In the genomic region with DNA sequence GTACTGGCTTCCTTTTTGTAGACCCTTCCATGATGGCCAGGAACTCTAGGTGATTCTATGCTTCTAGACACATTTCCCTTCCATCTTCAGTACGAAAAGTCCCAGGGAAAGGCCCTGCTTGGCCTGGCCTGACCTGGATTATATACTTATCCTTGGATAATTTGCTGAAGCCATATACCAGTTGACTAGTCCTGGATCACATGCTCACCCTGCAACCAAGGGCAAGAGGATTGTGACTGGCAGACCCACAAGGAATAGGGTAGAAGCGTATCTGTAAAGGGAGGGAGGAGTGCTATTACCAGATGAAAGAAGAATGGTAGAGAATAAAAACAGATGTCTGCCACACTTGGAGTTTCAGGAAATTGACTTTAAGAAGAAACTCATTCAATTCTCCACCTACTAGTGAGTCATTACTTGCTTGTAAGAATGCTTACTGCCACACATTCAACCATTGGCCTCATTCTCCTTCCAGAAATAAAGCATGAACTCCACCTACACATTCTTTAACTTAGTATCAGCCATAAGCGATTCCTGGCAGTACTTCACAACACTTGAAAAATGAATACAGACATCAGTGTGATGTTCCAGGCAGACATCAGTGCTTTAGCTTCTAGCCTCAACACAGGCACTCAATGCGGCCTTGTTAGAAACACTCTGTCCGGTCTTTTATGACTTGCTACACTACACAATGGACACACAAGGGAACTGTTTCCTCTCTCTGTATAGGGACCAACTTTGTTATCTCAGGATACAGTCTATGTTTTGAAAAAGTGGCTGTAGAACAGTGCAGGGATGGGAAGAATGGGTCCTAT, we compare ENCODE assay signal across 12 cellular contexts.
DNase-seq lines count a peak whose midpoint lies in the region; ATAC-seq and TF ChIP-seq lines count a peak whose summit lies in the region.
"Had no signal": no experiment of that assay in that cellular context is flagged by ENCODE, and none has a peak within 500 bp of the region (broad histone marks: within the 10 kb centered on the region; RNA-seq: fewer than 3 reads in every experiment).

No MANE protein-coding gene starts in this region.

- H3K36me3 ChIP-seq in esophagus squamous epithelium (peaks cover 0 to 18% (median 0%) of the 10 kb centered on the region in 3 donors), upper lobe of left lung (no peaks in the 10 kb centered on the region)

- no peaks in the 10 kb centered on the region for H3K36me3 Mint-ChIP-seq in neural crest cell (ENCODE audit: low read depth)

- no peaks in the 10 kb centered on the region for H3K27me3 ChIP-seq in esophagus squamous epithelium
- no peaks in the 10 kb centered on the region for H3K27me3 ChIP-seq in upper lobe of left lung

- H3K4me1 Mint-ChIP-seq in neural crest cell, result peaks cover 61% of the 10 kb centered on the region

- ATAC-seq in GM18858 (IDR thresholded peaks at IDR 0.05; ENCODE audit: unreplicated experiment), result no peak
- ATAC-seq in upper lobe of left lung (ENCODE audit: low FRiP score in 2 of 2), result no peak
- ATAC-seq in GM21447 (IDR thresholded peaks at IDR 0.05; ENCODE audit: unreplicated experiment), result no peak

- TF ChIP-seq CTCF in esophagus squamous epithelium (IDR thresholded peaks at IDR 0.05), result no peak
- no peak for TF ChIP-seq CTCF in neural crest cell (conservative IDR thresholded peaks at IDR 0.05)
- TF ChIP-seq CTCF in upper lobe of left lung (IDR thresholded peaks at IDR 0.05), result no peak

- H3K9me3 ChIP-seq in esophagus squamous epithelium, result no peaks in the 10 kb centered on the region
- H3K9me3 ChIP-seq in upper lobe of left lung, result no peaks in the 10 kb centered on the region

- peak; percentile 69 for DNase-seq in ELR (ENCODE audit: low read depth)
- peak; percentile 85 for DNase-seq in RPMI7951 (ENCODE audit: low read depth)
- DNase-seq in esophagus squamous epithelium (lab: John Stamatoyannopoulos, UW), result no peak
- no peak for DNase-seq in neural crest cell (ENCODE audit: low read depth, low spot score)
- DNase-seq in upper lobe of left lung, result no peak
- no peak for DNase-seq in DMS153 (lab: John Stamatoyannopoulos, UW)
- DNase-seq: DND-41, NCI-H187, small intestine had no signal

- intact Hi-C loops in esophagus squamous epithelium (cut with DNase I), result no loop called here

- 42 to 45% methylated on average over 5 of the region's 5 CpGs for WGBS in esophagus squamous epithelium, 2 donors
- WGBS in upper lobe of left lung, 2 donors, result 87 to 88% methylated on average over 5 of the region's 5 CpGs

- no peak for TF ChIP-seq EP300 in upper lobe of left lung (IDR thresholded peaks at IDR 0.05)

- peak overlapping the region; percentile 45 for H3K27ac Mint-ChIP-seq in neural crest cell (ENCODE audit: unreplicated experiment)
- H3K27ac Mint-ChIP-seq: activated naive CD8-positive, alpha-beta T cell had no signal

- no peaks in the 10 kb centered on the region for H3K9me3 Mint-ChIP-seq in neural crest cell

- H3K27me3 Mint-ChIP-seq in neural crest cell (ENCODE audit: low read depth), result no peaks in the 10 kb centered on the region

- H3K4me3 ChIP-seq in esophagus squamous epithelium (no peak overlapping the region), upper lobe of left lung (no peak overlapping the region)

- H3K27ac ChIP-seq in esophagus squamous epithelium (peak overlapping the region; percentile 60 to 78 (median 75)), upper lobe of left lung (peak overlapping the region in 1 of 4 donors; percentile 39)

- no peak overlapping the region for H3K4me3 Mint-ChIP-seq in neural crest cell
- H3K4me3 Mint-ChIP-seq: activated naive CD8-positive, alpha-beta T cell had no signal

- H3K4me1 ChIP-seq in esophagus squamous epithelium (peaks cover 3 to 53% (median 18%) of the 10 kb centered on the region in 3 donors), upper lobe of left lung (peaks cover 0 to 2% (median 0%) of the 10 kb centered on the region in 4 donors)

- TF ChIP-seq POLR2A in esophagus squamous epithelium (IDR thresholded peaks at IDR 0.05) (no peak), upper lobe of left lung (IDR thresholded peaks at IDR 0.05) (no peak)

Comparison
In these comparisons a context has a peak if more than half of its experiments do, and no peak if none do; other contexts are left out.
1. DNase-seq: peak in ELR (single experiment) and RPMI7951 (single experiment); none in esophagus squamous epithelium (single experiment), neural crest cell (single experiment), upper lobe of left lung (0 of 2) and DMS153 (single experiment).